Comparison of ENCODE assay signal across 8 cellular contexts in the genomic region with DNA sequence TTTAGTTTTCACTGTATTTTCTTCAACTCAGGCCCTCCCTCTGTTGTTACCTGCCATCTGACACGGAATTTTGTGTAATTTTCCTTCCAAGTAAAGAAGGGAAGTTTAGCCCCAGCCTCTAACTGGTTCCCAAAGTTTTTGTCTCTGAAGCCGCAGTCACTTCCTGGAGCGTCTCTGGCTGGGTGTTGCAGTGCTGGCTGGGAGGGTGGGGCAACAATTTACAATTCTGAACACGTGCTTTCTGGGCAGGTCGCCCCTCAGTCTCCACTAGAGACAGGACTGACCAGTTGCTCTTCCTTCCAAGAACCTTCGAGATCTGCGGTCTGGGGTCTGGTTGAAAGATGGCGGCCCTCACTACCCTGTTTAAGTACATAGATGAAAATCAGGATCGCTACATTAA.
DNase-seq lines count a peak whose midpoint lies in the region; ATAC-seq lines count a peak whose summit lies in the region.

No MANE protein-coding gene starts in this region.

- DNase-seq in SIG-M5 (lab: John Stamatoyannopoulos, UW): peak; percentile 18
- DNase-seq in astrocyte of the hippocampus (ENCODE audit: low read depth, low spot score): peak; percentile 53
- peak; percentile 43 for DNase-seq in iPS-NIHi11 (ENCODE audit: low spot score)
- DNase-seq in stimulated activated CD4-positive, alpha-beta T cell treated with anti-CD3 and anti-CD28 coated beads, Interleukin-1b, Interleukin-23, amount 100 ng/mL, for 48 hours: peak; percentile 47
- no peak for DNase-seq in ecto neural progenitor cell (ENCODE audit: low spot score)
- no peak for DNase-seq in NCI-H774 (lab: John Stamatoyannopoulos, UW)

- peak; percentile 45 for ATAC-seq in GM18907 (IDR thresholded peaks at IDR 0.05; ENCODE audit: unreplicated experiment)
- peak; percentile 44 for ATAC-seq in HG03066 (IDR thresholded peaks at IDR 0.05; ENCODE audit: low read depth, unreplicated experiment)

Comparison
In these comparisons a context has a peak if more than half of its experiments do, and no peak if none do; other contexts are left out.
1. DNase-seq: peak in SIG-M5 (single experiment), astrocyte of the hippocampus (single experiment), iPS-NIHi11 (single experiment) and stimulated activated CD4-positive, alpha-beta T cell treated with anti-CD3 and anti-CD28 coated beads, Interleukin-1b, Interleukin-23, amount 100 ng/mL, for 48 hours (single experiment); none in ecto neural progenitor cell (single experiment) and NCI-H774 (single experiment).